In genomic region chr19:39557791-39558622, GRCh38 we compare ENCODE assay signal across 8 cellular contexts. TPM values are rescaled to one million over a fixed set of nuclear protein-coding genes. Genes with fewer than 3 reads are reported as not detected.
DNase-seq lines count a peak whose midpoint lies in the region; ATAC-seq, FAIRE-seq and TF ChIP-seq lines count a peak whose summit lies in the region.

No MANE protein-coding gene starts in this region.

- no peaks in the 10 kb centered on the region for H3K36me3 ChIP-seq in CD8-positive, alpha-beta memory T cell (ENCODE audit: insufficient read depth, low read length)

- H3K9me3 Mint-ChIP-seq in CD8-positive, alpha-beta memory T cell = no peaks in the 10 kb centered on the region

- H3K4me3 ChIP-seq in CD8-positive, alpha-beta memory T cell (ENCODE audit: low read length) = peak overlapping the region; percentile 54
- H3K4me3 ChIP-seq in fibroblast of the aortic adventitia (ENCODE audit: low read depth, low read length) = peak overlapping the region; percentile 48

- peak overlapping the region; percentile 51 to 99 (median 90) for H3K27ac Mint-ChIP-seq in CD8-positive, alpha-beta memory T cell

- H3K36me3 Mint-ChIP-seq in CD8-positive, alpha-beta memory T cell = peaks cover 0 to 1% (median 0%) of the 10 kb centered on the region in 3 donors

- no peaks in the 10 kb centered on the region for H3K27me3 ChIP-seq in CD8-positive, alpha-beta memory T cell (ENCODE audit: insufficient read depth, low read length, poor library complexity, severe bottlenecking)

- peaks cover 18 to 25% (median 23%) of the 10 kb centered on the region in 3 donors for H3K4me1 Mint-ChIP-seq in CD8-positive, alpha-beta memory T cell

- H3K4me3 Mint-ChIP-seq in CD8-positive, alpha-beta memory T cell = peak overlapping the region; percentile 39 to 87 (median 82)

- DNase-seq in CD8-positive, alpha-beta memory T cell = peak in 2 of 5 donors; percentile 13 to 21
- DNase-seq in OCI-M1 (lab: John Stamatoyannopoulos, UW) (peak; percentile 89), fibroblast of the aortic adventitia (ENCODE audit: low read depth) (peak; percentile 8), RCC 7860 (ENCODE audit: low spot score) (no peak), ecto neural progenitor cell (ENCODE audit: low spot score) (no peak)
- no peak for DNase-seq in effector CD4-positive, alpha-beta T cell

- H3K9me3 ChIP-seq in CD8-positive, alpha-beta memory T cell (ENCODE audit: low read length) = no peaks in the 10 kb centered on the region

- H3K4me1 ChIP-seq in CD8-positive, alpha-beta memory T cell (ENCODE audit: insufficient read depth, low read length) = peaks cover 19% of the 10 kb centered on the region

- TF ChIP-seq CTCF in fibroblast of the aortic adventitia (IDR thresholded peaks at IDR 0.05; ENCODE audit: insufficient read depth, low read length) = no peak

- FAIRE-seq in RCC 7860 (lab: Jason Lieb, UNC) = no peak

- peak overlapping the region; percentile 35 for H3K27ac ChIP-seq in CD8-positive, alpha-beta memory T cell (ENCODE audit: low read depth, low read length)

- H3K27me3 Mint-ChIP-seq in CD8-positive, alpha-beta memory T cell = peaks cover 2 to 5% of the 10 kb centered on the region in 2 donors

- CTCF ChIA-PET in CD8-positive, alpha-beta memory T cell (lab: Charles Lee) = no interaction called here

- ATAC-seq in GM21381 (IDR thresholded peaks at IDR 0.05; ENCODE audit: unreplicated experiment) = peak; percentile 57
- no peak for ATAC-seq in GM21576 (IDR thresholded peaks at IDR 0.05; ENCODE audit: unreplicated experiment)

- POLR2A ChIA-PET in CD8-positive, alpha-beta memory T cell (lab: Charles Lee) = interaction anchor here (0.6 kb wide), 1 partner anchor 125 kb away, joined by 3 read pairs; no protein-coding TSS in a partner anchor

RNA-seq across cellular contexts. Expression of gene EID2, which starts 18.0 kb away (rescaled TPM):
- total RNA-seq in CD8-positive, alpha-beta memory T cell = 10 to 100 TPM; 14.0 to 15.4 TPM
- 29.2 TPM for polyA plus RNA-seq in CD8-positive, alpha-beta memory T cell
- 3.9 and 5.7 TPM in 2 replicates for total RNA-seq in fibroblast of the aortic adventitia (ENCODE audit: low replicate concordance)

RNA-seq across cellular contexts. Expression of gene EID2B, which starts 25.4 kb away (rescaled TPM):
- 1 to 10 TPM; 3.4 to 3.7 TPM for total RNA-seq in CD8-positive, alpha-beta memory T cell
- polyA plus RNA-seq in CD8-positive, alpha-beta memory T cell = 8.5 TPM
- 1.5 and 3.3 TPM in 2 replicates for total RNA-seq in fibroblast of the aortic adventitia (ENCODE audit: low replicate concordance)

RNA-seq across cellular contexts. Expression of gene SELENOV, which starts 43.1 kb away (rescaled TPM):
- not detected for total RNA-seq in CD8-positive, alpha-beta memory T cell
- polyA plus RNA-seq in CD8-positive, alpha-beta memory T cell = not detected
- total RNA-seq in fibroblast of the aortic adventitia (ENCODE audit: low replicate concordance) = not detected in 2 replicates

RNA-seq across cellular contexts. Expression of gene LGALS13, which starts 44.3 kb away (rescaled TPM):
- not detected for total RNA-seq in CD8-positive, alpha-beta memory T cell
- polyA plus RNA-seq in CD8-positive, alpha-beta memory T cell = not detected
- total RNA-seq in fibroblast of the aortic adventitia (ENCODE audit: low replicate concordance) = not detected in 2 replicates

RNA-seq across cellular contexts. Expression of gene DLL3, which starts 59.3 kb away (rescaled TPM):
- 1 to 10 TPM in 1 of 2 experiments, under 1 TPM in 1; 0.92 to 1.4 TPM for total RNA-seq in CD8-positive, alpha-beta memory T cell
- polyA plus RNA-seq in CD8-positive, alpha-beta memory T cell = 0.25 TPM
- total RNA-seq in fibroblast of the aortic adventitia (ENCODE audit: low replicate concordance) = 0.09 TPM in 1 of 2 replicates, not detected in the other

Comparison
In these comparisons a context has a peak if more than half of its experiments do, and no peak if none do; other contexts are left out.
1. DNase-seq: peak in OCI-M1 (single experiment) and fibroblast of the aortic adventitia (single experiment); none in effector CD4-positive, alpha-beta T cell (single experiment), RCC 7860 (single experiment) and ecto neural progenitor cell (single experiment).